Comparison of ENCODE assay signal across 1 cellular context in the genomic region with DNA sequence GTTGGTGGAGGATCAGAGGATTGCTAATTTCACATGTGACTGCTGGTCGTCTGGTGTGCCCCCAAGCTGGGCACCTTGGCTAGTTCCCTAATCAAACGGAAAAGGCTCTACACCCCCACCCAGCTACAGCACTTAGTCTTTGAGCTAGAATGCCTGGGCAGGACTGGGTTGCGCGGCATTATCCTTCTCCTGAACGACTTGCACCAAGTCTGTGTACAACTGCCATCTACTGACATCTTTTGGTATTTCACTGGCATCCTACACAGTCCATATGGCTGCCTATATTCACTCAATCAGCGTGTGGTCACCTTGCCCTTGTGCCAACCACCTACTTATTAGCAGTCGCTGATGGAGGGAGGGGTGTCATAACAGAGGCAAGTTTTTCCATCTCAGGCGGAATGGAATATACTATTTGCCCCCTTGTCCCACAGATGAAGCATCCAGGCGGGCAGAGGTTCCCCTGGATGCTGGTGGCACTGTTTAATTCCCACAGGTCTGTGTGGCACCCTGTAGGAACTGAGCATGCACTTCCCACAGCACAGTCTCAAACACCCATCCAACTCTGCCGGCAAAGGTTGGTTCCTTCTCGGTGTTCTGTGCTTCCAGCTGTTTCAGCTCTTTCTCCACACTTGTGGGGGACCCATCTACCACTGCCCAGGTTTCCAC.
TF ChIP-seq lines count a peak whose summit lies in the region.

No MANE protein-coding gene starts in this region.

TF ChIP-seq in HepG2, 621 proteins besides CTCF, POLR2A, EP300 and RAD21 (continued from another document):
- TF ChIP-seq, protein P1, sequence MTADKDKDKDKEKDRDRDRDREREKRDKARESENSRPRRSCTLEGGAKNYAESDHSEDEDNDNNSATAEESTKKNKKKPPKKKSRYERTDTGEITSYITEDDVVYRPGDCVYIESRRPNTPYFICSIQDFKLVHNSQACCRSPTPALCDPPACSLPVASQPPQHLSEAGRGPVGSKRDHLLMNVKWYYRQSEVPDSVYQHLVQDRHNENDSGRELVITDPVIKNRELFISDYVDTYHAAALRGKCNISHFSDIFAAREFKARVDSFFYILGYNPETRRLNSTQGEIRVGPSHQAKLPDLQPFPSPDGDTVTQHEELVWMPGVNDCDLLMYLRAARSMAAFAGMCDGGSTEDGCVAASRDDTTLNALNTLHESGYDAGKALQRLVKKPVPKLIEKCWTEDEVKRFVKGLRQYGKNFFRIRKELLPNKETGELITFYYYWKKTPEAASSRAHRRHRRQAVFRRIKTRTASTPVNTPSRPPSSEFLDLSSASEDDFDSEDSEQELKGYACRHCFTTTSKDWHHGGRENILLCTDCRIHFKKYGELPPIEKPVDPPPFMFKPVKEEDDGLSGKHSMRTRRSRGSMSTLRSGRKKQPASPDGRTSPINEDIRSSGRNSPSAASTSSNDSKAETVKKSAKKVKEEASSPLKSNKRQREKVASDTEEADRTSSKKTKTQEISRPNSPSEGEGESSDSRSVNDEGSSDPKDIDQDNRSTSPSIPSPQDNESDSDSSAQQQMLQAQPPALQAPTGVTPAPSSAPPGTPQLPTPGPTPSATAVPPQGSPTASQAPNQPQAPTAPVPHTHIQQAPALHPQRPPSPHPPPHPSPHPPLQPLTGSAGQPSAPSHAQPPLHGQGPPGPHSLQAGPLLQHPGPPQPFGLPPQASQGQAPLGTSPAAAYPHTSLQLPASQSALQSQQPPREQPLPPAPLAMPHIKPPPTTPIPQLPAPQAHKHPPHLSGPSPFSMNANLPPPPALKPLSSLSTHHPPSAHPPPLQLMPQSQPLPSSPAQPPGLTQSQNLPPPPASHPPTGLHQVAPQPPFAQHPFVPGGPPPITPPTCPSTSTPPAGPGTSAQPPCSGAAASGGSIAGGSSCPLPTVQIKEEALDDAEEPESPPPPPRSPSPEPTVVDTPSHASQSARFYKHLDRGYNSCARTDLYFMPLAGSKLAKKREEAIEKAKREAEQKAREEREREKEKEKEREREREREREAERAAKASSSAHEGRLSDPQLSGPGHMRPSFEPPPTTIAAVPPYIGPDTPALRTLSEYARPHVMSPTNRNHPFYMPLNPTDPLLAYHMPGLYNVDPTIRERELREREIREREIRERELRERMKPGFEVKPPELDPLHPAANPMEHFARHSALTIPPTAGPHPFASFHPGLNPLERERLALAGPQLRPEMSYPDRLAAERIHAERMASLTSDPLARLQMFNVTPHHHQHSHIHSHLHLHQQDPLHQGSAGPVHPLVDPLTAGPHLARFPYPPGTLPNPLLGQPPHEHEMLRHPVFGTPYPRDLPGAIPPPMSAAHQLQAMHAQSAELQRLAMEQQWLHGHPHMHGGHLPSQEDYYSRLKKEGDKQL (CRISPR knock-in tag; IDR thresholded peaks at IDR 0.05; ENCODE audit: low read depth) = no peak
- TF ChIP-seq ZFX (CRISPR knock-in tag; IDR thresholded peaks at IDR 0.05; ENCODE audit: low read depth) (no peak), U2AF1 (optimal IDR thresholded peaks at IDR 0.05; ENCODE audit: low read depth, low read length) (no peak), ZNF280D (CRISPR knock-in tag; IDR thresholded peaks at IDR 0.05) (no peak), SALL1 (CRISPR knock-in tag; IDR thresholded peaks at IDR 0.05) (0 out of 2 replicates have a peak, but pooled peaks have one; percentile 11), SIX4 (CRISPR knock-in tag; IDR thresholded peaks at IDR 0.05) (no peak), GLMP (CRISPR knock-in tag; IDR thresholded peaks at IDR 0.05; ENCODE audit: borderline replicate concordance) (no peak), ZGPAT (CRISPR knock-in tag; IDR thresholded peaks at IDR 0.05) (no peak), USF2 (IDR thresholded peaks at IDR 0.05; ENCODE audit: low read depth, low read length) (no peak), USF2 (CRISPR knock-in tag; IDR thresholded peaks at IDR 0.05; ENCODE audit: borderline replicate concordance) (no peak), IRX3 (CRISPR knock-in tag; IDR thresholded peaks at IDR 0.05; ENCODE audit: borderline replicate concordance, low read depth) (no peak), ATF4 (CRISPR knock-in tag; IDR thresholded peaks at IDR 0.05) (peak in 1 of 2 experiments; percentile 28; a peak in 1 of 4 replicates), TCF12 (IDR thresholded peaks at IDR 0.05) (no peak), TCF12 (CRISPR knock-in tag; IDR thresholded peaks at IDR 0.05) (no peak), ATF5 (CRISPR knock-in tag; IDR thresholded peaks at IDR 0.05; ENCODE audit: low read depth) (no peak), GABPB1 (CRISPR knock-in tag; IDR thresholded peaks at IDR 0.05) (no peak), ATAD3A (CRISPR knock-in tag; IDR thresholded peaks at IDR 0.05) (no peak), ZNF430 (CRISPR knock-in tag; IDR thresholded peaks at IDR 0.05) (no peak), STAG1 (CRISPR knock-in tag; IDR thresholded peaks at IDR 0.05) (peak; percentile 81), PHF20 (CRISPR knock-in tag; IDR thresholded peaks at IDR 0.05) (no peak), MXI1 (IDR thresholded peaks at IDR 0.05; ENCODE audit: borderline replicate concordance, low read depth, low read length) (no peak), TFE3 (CRISPR knock-in tag; IDR thresholded peaks at IDR 0.05) (no peak), FLYWCH1 (CRISPR knock-in tag; IDR thresholded peaks at IDR 0.05) (no peak), MAFK (conservative IDR thresholded peaks at IDR 0.05 in 1 of 2, IDR thresholded peaks at IDR 0.05 in 1 of 2; ENCODE audit: low read length in 2 of 2) (no peak), ZNF331 (CRISPR knock-in tag; IDR thresholded peaks at IDR 0.05) (peak; percentile 30; the same call in 1 of the 2 replicates)
- TF ChIP-seq, protein P2, sequence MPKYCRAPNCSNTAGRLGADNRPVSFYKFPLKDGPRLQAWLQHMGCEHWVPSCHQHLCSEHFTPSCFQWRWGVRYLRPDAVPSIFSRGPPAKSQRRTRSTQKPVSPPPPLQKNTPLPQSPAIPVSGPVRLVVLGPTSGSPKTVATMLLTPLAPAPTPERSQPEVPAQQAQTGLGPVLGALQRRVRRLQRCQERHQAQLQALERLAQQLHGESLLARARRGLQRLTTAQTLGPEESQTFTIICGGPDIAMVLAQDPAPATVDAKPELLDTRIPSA (CRISPR knock-in tag; IDR thresholded peaks at IDR 0.05; ENCODE audit: borderline replicate concordance) = no peak
- TF ChIP-seq, protein P3, sequence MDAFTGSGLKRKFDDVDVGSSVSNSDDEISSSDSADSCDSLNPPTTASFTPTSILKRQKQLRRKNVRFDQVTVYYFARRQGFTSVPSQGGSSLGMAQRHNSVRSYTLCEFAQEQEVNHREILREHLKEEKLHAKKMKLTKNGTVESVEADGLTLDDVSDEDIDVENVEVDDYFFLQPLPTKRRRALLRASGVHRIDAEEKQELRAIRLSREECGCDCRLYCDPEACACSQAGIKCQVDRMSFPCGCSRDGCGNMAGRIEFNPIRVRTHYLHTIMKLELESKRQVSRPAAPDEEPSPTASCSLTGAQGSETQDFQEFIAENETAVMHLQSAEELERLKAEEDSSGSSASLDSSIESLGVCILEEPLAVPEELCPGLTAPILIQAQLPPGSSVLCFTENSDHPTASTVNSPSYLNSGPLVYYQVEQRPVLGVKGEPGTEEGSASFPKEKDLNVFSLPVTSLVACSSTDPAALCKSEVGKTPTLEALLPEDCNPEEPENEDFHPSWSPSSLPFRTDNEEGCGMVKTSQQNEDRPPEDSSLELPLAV (CRISPR knock-in tag; conservative IDR thresholded peaks at IDR 0.05; ENCODE audit: low read depth) = 0 out of 2 replicates have a peak, but pooled peaks have one; percentile 36
- TF ChIP-seq, protein P4, sequence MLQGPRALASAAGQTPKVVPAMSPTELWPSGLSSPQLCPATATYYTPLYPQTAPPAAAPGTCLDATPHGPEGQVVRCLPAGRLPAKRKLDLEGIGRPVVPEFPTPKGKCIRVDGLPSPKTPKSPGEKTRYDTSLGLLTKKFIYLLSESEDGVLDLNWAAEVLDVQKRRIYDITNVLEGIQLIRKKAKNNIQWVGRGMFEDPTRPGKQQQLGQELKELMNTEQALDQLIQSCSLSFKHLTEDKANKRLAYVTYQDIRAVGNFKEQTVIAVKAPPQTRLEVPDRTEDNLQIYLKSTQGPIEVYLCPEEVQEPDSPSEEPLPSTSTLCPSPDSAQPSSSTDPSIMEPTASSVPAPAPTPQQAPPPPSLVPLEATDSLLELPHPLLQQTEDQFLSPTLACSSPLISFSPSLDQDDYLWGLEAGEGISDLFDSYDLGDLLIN (CRISPR knock-in tag; IDR thresholded peaks at IDR 0.05; ENCODE audit: borderline replicate concordance) = no peak
TF ChIP-seq in HepG2: peak in this region for 16.
